3 cellular contexts compared by ENCODE assay signal in genomic region chr16:79408355-79408754, GRCh38.
TF ChIP-seq lines count a peak whose summit lies in the region.

No MANE protein-coding gene starts in this region.

TF ChIP-seq in GM23338, 12 proteins besides CTCF, POLR2A, EP300 and RAD21 (continues in another document):
- TF ChIP-seq ETS1 (IDR thresholded peaks at IDR 0.05) (no peak), EZH2 (IDR thresholded peaks at IDR 0.05; ENCODE audit: low read depth, unreplicated experiment) (no peak), EZH2phosphoT487 (IDR thresholded peaks at IDR 0.05; ENCODE audit: unreplicated experiment) (no peak), REST (IDR thresholded peaks at IDR 0.05; ENCODE audit: unreplicated experiment) (no peak), ZNF331 (CRISPR knock-in tag; IDR thresholded peaks at IDR 0.05; ENCODE audit: low read depth) (no peak)

TF ChIP-seq in WTC11, 78 proteins besides CTCF, POLR2A, EP300 and RAD21 (continued from another document):
- TF ChIP-seq ZNF425 (CRISPR knock-in tag; conservative IDR thresholded peaks at IDR 0.05): no peak
- TF ChIP-seq ZNF512 (CRISPR knock-in tag; IDR thresholded peaks at IDR 0.05; ENCODE audit: borderline replicate concordance): peak; percentile 88; the same call in 1 of the 2 replicates
- TF ChIP-seq HMGA2 (CRISPR knock-in tag; IDR thresholded peaks at IDR 0.05): no peak

TF ChIP-seq in K562, 482 proteins besides CTCF, POLR2A, EP300 and RAD21 (continued from another document):
- TF ChIP-seq ATF4 (CRISPR knock-in tag; IDR thresholded peaks at IDR 0.05) (no peak), ZNF512 (tag; IDR thresholded peaks at IDR 0.05) (peak; percentile 76), CAMTA2 (CRISPR knock-in tag; conservative IDR thresholded peaks at IDR 0.05) (no peak), MXD1 (CRISPR knock-in tag; IDR thresholded peaks at IDR 0.05; ENCODE audit: borderline replicate concordance, poor library complexity, severe bottlenecking) (no peak), SPI1 (IDR thresholded peaks at IDR 0.05; ENCODE audit: borderline replicate concordance, low read depth, low read length) (no peak)
TF ChIP-seq in K562: peak in this region for 1.
